ENCODE assay signal across 1 cellular context in the genomic region with DNA sequence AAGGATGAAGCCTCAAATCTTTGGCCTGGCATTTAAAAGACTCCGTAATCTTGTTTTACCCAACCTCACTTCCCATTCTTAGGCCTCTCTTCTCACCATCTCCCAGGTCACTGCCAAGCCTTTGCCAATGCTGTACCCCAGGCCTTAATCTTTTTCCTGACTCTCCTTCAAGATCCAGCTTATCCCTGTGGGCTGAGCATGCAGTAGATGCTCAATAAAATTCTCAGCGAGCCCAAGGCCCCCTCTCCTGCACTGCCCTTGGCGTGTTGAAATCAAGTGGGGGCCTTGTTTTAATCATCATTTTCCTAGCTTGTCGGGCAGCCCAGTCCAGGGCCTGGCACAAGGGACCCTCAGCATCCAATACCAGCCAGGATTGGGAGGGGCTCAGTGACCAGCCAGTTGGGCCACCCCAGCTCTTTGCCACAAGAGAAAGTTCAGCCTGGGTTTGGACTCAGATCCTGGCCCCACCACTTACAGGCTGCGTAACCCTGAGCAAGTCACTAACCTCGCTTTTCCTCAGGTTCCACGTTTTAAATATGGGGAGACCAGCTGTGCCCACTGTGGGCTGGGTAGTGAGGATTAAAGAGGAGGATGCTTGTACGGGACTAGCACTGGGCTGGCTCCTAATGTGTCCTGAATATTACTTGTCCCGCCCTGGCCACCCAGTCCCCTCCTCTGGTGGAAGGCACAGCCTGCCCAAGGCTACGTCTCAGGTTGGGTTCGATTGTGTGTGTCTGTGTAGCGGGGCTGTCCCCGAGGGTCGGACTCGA.
A peak's percentile ranks its signal among the peaks of the same experiment; 100 is the strongest.
TF ChIP-seq lines count a peak whose summit lies in the region.

No MANE protein-coding gene starts in this region.

TF ChIP-seq in HepG2, 621 proteins besides CTCF, POLR2A, EP300 and RAD21 (continued from another document and continues in another):
- TF ChIP-seq ZNF142 (CRISPR knock-in tag; IDR thresholded peaks at IDR 0.05), result no peak
- 0 out of 2 replicates have a peak, but pooled peaks have one; percentile 8 for TF ChIP-seq ZNF772 (CRISPR knock-in tag; IDR thresholded peaks at IDR 0.05)
- no peak for TF ChIP-seq DMAP1 (CRISPR knock-in tag; IDR thresholded peaks at IDR 0.05)
- TF ChIP-seq MED13 (CRISPR knock-in tag; IDR thresholded peaks at IDR 0.05), result no peak
- TF ChIP-seq ZNF709 (CRISPR knock-in tag; IDR thresholded peaks at IDR 0.05), result 0 out of 2 replicates have a peak, but pooled peaks have one; percentile 69
- TF ChIP-seq ZNF619 (CRISPR knock-in tag; IDR thresholded peaks at IDR 0.05), result peak; percentile 42; the same call in 1 of the 2 replicates
- no peak for TF ChIP-seq PBX3 (CRISPR knock-in tag; IDR thresholded peaks at IDR 0.05; ENCODE audit: borderline replicate concordance)
- TF ChIP-seq KLF6 (CRISPR knock-in tag; IDR thresholded peaks at IDR 0.05), result 0 out of 2 replicates have a peak, but pooled peaks have one; percentile 13
- no peak for TF ChIP-seq MYC (CRISPR knock-in tag; IDR thresholded peaks at IDR 0.05; ENCODE audit: borderline replicate concordance)
- TF ChIP-seq ZNF430 (CRISPR knock-in tag; IDR thresholded peaks at IDR 0.05), result no peak
- TF ChIP-seq ELF3 (CRISPR knock-in tag; IDR thresholded peaks at IDR 0.05), result 0 out of 2 replicates have a peak, but pooled peaks have one; percentile 6
- no peak for TF ChIP-seq ZNF562 (CRISPR knock-in tag; IDR thresholded peaks at IDR 0.05; ENCODE audit: borderline replicate concordance)
- no peak for TF ChIP-seq ZSCAN22 (CRISPR knock-in tag; IDR thresholded peaks at IDR 0.05)
- TF ChIP-seq ZNF891 (CRISPR knock-in tag; IDR thresholded peaks at IDR 0.05), result 0 out of 2 replicates have a peak, but pooled peaks have one; percentile 13
- 0 out of 2 replicates have a peak, but pooled peaks have one; percentile 4 for TF ChIP-seq ZNF280D (CRISPR knock-in tag; IDR thresholded peaks at IDR 0.05)
- 0 out of 2 replicates have a peak, but pooled peaks have one; percentile 42 for TF ChIP-seq ZNF598 (CRISPR knock-in tag; IDR thresholded peaks at IDR 0.05; ENCODE audit: borderline replicate concordance)
- TF ChIP-seq HNRNPH1 (optimal IDR thresholded peaks at IDR 0.05; ENCODE audit: low read depth, low read length), result no peak
- TF ChIP-seq ZNF280B (CRISPR knock-in tag; IDR thresholded peaks at IDR 0.05; ENCODE audit: borderline replicate concordance), result no peak
- TF ChIP-seq CREB3 (CRISPR knock-in tag; IDR thresholded peaks at IDR 0.05), result no peak
- 0 out of 2 replicates have a peak, but pooled peaks have one; percentile 10 for TF ChIP-seq ZNF501 (CRISPR knock-in tag; IDR thresholded peaks at IDR 0.05)
- no peak for TF ChIP-seq HCFC1 (IDR thresholded peaks at IDR 0.05; ENCODE audit: low read depth, low read length)
- 0 out of 2 replicates have a peak, but pooled peaks have one; percentile 20 for TF ChIP-seq ZNF253 (CRISPR knock-in tag; IDR thresholded peaks at IDR 0.05; ENCODE audit: borderline replicate concordance)
- TF ChIP-seq ZFP36 (IDR thresholded peaks at IDR 0.05; ENCODE audit: borderline replicate concordance, low read depth, low read length, partially characterized antibody), result no peak
- 0 out of 2 replicates have a peak, but pooled peaks have one; percentile 4 for TF ChIP-seq POLR2AphosphoS5 (IDR thresholded peaks at IDR 0.05; ENCODE audit: low read depth, low read length)
- TF ChIP-seq, protein P1, sequence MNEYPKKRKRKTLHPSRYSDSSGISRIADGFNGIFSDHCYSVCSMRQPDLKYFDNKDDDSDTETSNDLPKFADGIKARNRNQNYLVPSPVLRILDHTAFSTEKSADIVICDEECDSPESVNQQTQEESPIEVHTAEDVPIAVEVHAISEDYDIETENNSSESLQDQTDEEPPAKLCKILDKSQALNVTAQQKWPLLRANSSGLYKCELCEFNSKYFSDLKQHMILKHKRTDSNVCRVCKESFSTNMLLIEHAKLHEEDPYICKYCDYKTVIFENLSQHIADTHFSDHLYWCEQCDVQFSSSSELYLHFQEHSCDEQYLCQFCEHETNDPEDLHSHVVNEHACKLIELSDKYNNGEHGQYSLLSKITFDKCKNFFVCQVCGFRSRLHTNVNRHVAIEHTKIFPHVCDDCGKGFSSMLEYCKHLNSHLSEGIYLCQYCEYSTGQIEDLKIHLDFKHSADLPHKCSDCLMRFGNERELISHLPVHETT (CRISPR knock-in tag; conservative IDR thresholded peaks at IDR 0.05), result no peak
- TF ChIP-seq ZNF883 (CRISPR knock-in tag; IDR thresholded peaks at IDR 0.05; ENCODE audit: not compliant biosample characterization), result peak; percentile 12
- no peak for TF ChIP-seq ZSCAN25 (CRISPR knock-in tag; IDR thresholded peaks at IDR 0.05)
- 0 out of 2 replicates have a peak, but pooled peaks have one; percentile 22 for TF ChIP-seq ZNF230 (CRISPR knock-in tag; IDR thresholded peaks at IDR 0.05)
- peak; percentile 58; the same call in 1 of the 2 replicates for TF ChIP-seq ZNF547 (CRISPR knock-in tag; IDR thresholded peaks at IDR 0.05)
- TF ChIP-seq, protein P2, sequence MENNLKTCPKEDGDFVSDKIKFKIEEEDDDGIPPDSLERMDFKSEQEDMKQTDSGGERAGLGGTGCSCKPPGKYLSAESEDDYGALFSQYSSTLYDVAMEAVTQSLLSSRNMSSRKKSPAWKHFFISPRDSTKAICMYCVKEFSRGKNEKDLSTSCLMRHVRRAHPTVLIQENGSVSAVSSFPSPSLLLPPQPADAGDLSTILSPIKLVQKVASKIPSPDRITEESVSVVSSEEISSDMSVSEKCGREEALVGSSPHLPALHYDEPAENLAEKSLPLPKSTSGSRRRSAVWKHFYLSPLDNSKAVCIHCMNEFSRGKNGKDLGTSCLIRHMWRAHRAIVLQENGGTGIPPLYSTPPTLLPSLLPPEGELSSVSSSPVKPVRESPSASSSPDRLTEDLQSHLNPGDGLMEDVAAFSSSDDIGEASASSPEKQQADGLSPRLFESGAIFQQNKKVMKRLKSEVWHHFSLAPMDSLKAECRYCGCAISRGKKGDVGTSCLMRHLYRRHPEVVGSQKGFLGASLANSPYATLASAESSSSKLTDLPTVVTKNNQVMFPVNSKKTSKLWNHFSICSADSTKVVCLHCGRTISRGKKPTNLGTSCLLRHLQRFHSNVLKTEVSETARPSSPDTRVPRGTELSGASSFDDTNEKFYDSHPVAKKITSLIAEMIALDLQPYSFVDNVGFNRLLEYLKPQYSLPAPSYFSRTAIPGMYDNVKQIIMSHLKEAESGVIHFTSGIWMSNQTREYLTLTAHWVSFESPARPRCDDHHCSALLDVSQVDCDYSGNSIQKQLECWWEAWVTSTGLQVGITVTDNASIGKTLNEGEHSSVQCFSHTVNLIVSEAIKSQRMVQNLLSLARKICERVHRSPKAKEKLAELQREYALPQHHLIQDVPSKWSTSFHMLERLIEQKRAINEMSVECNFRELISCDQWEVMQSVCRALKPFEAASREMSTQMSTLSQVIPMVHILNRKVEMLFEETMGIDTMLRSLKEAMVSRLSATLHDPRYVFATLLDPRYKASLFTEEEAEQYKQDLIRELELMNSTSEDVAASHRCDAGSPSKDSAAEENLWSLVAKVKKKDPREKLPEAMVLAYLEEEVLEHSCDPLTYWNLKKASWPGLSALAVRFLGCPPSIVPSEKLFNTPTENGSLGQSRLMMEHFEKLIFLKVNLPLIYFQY (CRISPR knock-in tag; IDR thresholded peaks at IDR 0.05; ENCODE audit: borderline replicate concordance), result no peak
- TF ChIP-seq, protein P3, sequence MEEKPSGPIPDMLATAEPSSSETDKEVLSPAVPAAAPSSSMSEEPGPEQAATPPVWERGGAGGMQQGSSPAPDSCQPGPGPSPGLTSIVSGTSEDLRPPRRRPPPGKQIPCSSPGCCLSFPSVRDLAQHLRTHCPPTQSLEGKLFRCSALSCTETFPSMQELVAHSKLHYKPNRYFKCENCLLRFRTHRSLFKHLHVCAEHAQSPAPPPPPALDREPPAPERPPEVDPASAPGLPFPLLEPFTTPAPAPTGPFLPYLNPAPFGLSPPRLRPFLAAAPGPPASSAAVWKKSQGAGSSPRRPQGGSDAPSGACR (CRISPR knock-in tag; IDR thresholded peaks at IDR 0.05), result 0 out of 2 replicates have a peak, but pooled peaks have one; percentile 52
- TF ChIP-seq, protein P4, sequence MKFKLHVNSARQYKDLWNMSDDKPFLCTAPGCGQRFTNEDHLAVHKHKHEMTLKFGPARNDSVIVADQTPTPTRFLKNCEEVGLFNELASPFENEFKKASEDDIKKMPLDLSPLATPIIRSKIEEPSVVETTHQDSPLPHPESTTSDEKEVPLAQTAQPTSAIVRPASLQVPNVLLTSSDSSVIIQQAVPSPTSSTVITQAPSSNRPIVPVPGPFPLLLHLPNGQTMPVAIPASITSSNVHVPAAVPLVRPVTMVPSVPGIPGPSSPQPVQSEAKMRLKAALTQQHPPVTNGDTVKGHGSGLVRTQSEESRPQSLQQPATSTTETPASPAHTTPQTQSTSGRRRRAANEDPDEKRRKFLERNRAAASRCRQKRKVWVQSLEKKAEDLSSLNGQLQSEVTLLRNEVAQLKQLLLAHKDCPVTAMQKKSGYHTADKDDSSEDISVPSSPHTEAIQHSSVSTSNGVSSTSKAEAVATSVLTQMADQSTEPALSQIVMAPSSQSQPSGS (CRISPR knock-in tag; IDR thresholded peaks at IDR 0.05), result no peak
